Comparison of ENCODE assay signal across 1 cellular context in genomic region chr3:182784542-182784941, GRCh38.
TF ChIP-seq lines count a peak whose summit lies in the region.

No MANE protein-coding gene starts in this region.

TF ChIP-seq in K562, 482 proteins besides CTCF, POLR2A, EP300 and RAD21 (continued from another document and continues in another):
- TF ChIP-seq KDM1A (IDR thresholded peaks at IDR 0.05) (peak; percentile 62 to 81; a peak in 3 of 4 replicates), RNF219 (CRISPR knock-in tag; IDR thresholded peaks at IDR 0.05) (no peak), TCFL5 (CRISPR knock-in tag; conservative IDR thresholded peaks at IDR 0.05) (no peak), ZC3H4 (CRISPR knock-in tag; IDR thresholded peaks at IDR 0.05; ENCODE audit: borderline replicate concordance) (no peak), ZNF592 (IDR thresholded peaks at IDR 0.05) (no peak), SMARCC2 (IDR thresholded peaks at IDR 0.05; ENCODE audit: low read depth) (0 out of 2 replicates have a peak, but pooled peaks have one; percentile 57), ZNF318 (IDR thresholded peaks at IDR 0.05; ENCODE audit: borderline replicate concordance in 1 of 2, low read depth in 1 of 2) (no peak), CUX1 (CRISPR knock-in tag; IDR thresholded peaks at IDR 0.05) (no peak), PHB2 (IDR thresholded peaks at IDR 0.05; ENCODE audit: low read depth) (peak; percentile 67), HSF4 (CRISPR knock-in tag; IDR thresholded peaks at IDR 0.05; ENCODE audit: borderline replicate concordance) (no peak), HBP1 (CRISPR knock-in tag; IDR thresholded peaks at IDR 0.05) (no peak), RFX7 (CRISPR knock-in tag; IDR thresholded peaks at IDR 0.05) (no peak), HDAC8 (tag; IDR thresholded peaks at IDR 0.05) (no peak), SMARCE1 (IDR thresholded peaks at IDR 0.05) (peak; percentile 62), SRSF7 (optimal IDR thresholded peaks at IDR 0.05; ENCODE audit: low read depth, low read length) (no peak), RCOR1 (IDR thresholded peaks at IDR 0.05; ENCODE audit: borderline replicate concordance in 1 of 2, low read depth in 2 of 2, low read length in 2 of 2) (peak; percentile 41 to 74; a peak in 3 of 4 replicates), MAFK (IDR thresholded peaks at IDR 0.05; ENCODE audit: low read length) (no peak), ZNF263 (CRISPR knock-in tag; IDR thresholded peaks at IDR 0.05; ENCODE audit: borderline replicate concordance) (no peak), ZNF699 (CRISPR knock-in tag; IDR thresholded peaks at IDR 0.05; ENCODE audit: insufficient replicate concordance) (no peak), FOXM1 (IDR thresholded peaks at IDR 0.05; ENCODE audit: low read depth) (peak; percentile 75), FOXM1 (CRISPR knock-in tag; IDR thresholded peaks at IDR 0.05; ENCODE audit: low read depth) (no peak), TEAD4 (IDR thresholded peaks at IDR 0.05; ENCODE audit: low read length) (peak; percentile 98), TEAD4 (CRISPR knock-in tag; IDR thresholded peaks at IDR 0.05; ENCODE audit: borderline replicate concordance) (no peak), ZNF830 (CRISPR knock-in tag; IDR thresholded peaks at IDR 0.05) (no peak), SOX6 (IDR thresholded peaks at IDR 0.05) (peak; percentile 89), CCAR2 (IDR thresholded peaks at IDR 0.05; ENCODE audit: low read depth, low read length) (no peak)
